Comparison of ENCODE assay signal across 8 cellular contexts in the genomic region with DNA sequence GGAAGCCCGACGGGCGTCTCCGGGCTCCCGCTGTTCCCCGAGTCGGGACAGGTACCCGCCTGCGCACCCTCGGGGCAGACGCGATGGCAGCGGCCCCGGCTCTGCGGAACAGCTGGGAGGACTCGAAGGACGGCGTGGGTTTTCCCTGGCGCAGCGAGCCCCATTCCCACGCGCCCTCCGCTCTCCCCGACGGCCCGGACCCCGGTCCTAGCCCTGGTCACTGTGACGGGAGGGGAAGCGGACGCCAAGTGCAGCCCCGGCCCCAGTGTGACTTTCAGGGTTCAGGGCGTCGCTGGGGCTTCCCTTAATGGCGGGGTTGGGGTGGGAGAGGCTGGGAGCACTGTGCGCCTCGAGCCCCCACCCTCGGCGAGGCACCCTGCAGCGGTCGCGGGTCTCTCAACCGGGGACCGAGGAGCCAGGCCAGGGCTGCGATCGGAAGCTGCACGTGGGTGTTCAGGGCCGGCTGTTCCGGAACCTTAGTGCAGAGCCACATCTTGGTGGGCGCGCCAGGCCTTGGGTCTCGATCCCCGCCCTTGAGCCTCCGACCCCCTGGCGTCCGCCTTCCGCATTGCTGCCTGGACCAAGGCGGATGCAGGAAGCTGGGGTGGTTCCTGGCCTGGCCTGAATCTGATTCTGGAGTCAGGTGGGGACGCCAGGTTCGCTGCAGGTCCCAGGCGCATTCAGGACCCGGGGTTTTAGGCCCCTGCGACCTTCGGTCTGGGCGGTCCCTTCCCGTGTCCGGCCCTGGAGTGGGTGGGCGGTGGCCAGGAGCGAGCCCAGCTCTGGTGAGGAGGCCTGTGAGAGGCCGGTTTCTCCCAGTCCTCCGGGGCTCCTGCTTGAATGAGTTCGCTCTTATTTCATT. TPM values are rescaled to one million over a fixed set of nuclear protein-coding genes. Genes with fewer than 3 reads are reported as not detected.
A peak's percentile ranks its signal among the peaks of the same experiment; 100 is the strongest.
DNase-seq lines count a peak whose midpoint lies in the region; ATAC-seq and TF ChIP-seq lines count a peak whose summit lies in the region.

No MANE protein-coding gene starts in this region.

- CTCF ChIA-PET in activated CD4-positive, alpha-beta T cell treated with anti-CD3 and anti-CD28 coated beads for 36 hours (lab: Charles Lee): interaction anchor here (0.6 to 0.7 kb wide), 3 partner anchors 14 to 141 kb away, joined by 3 to 4 read pairs (median 4); no protein-coding TSS in a partner anchor

- no peaks in the 10 kb centered on the region for H3K36me3 ChIP-seq in endodermal cell (ENCODE audit: control insufficient read depth, insufficient read depth, low read length)
- H3K36me3 ChIP-seq in osteoblast (ENCODE audit: insufficient read depth, low read length): no peaks in the 10 kb centered on the region

- intact Hi-C loops in activated CD4-positive, alpha-beta T cell treated with anti-CD3 and anti-CD28 coated beads for 36 hours (cut with DNase I, micrococcal nuclease): loop anchor here in 1 of 2 experiments (2.0 kb wide), 1 partner anchor 18 kb away; no protein-coding TSS in a partner anchor

- ATAC-seq in activated CD4-positive, alpha-beta T cell treated with anti-CD3 and anti-CD28 coated beads for 36 hours: peak; percentile 17
- no peak for ATAC-seq in GM18520 (IDR thresholded peaks at IDR 0.05; ENCODE audit: unreplicated experiment)
- ATAC-seq in HG03571 (IDR thresholded peaks at IDR 0.05; ENCODE audit: unreplicated experiment): no peak
- ATAC-seq in GM21360 (IDR thresholded peaks at IDR 0.05; ENCODE audit: unreplicated experiment): no peak

- no peak overlapping the region for H3K27ac ChIP-seq in endodermal cell (ENCODE audit: low read depth, low read length)
- H3K27ac ChIP-seq in osteoblast (ENCODE audit: low read depth, low read length): no peak overlapping the region

- H3K79me2 ChIP-seq in osteoblast (ENCODE audit: insufficient read depth, low read length): no peaks in the 10 kb centered on the region

- no peaks in the 10 kb centered on the region for H3K36me3 Mint-ChIP-seq in activated CD4-positive, alpha-beta T cell treated with anti-CD3 and anti-CD28 coated beads for 36 hours (ENCODE audit: low read depth)
- no peaks in the 10 kb centered on the region for H3K36me3 Mint-ChIP-seq in endodermal cell (ENCODE audit: low read depth)

- H3K4me2 ChIP-seq in osteoblast (ENCODE audit: insufficient read depth, low read length): no peak overlapping the region

- peak; percentile 72 for TF ChIP-seq CTCF in endodermal cell (conservative IDR thresholded peaks at IDR 0.05)
- TF ChIP-seq CTCF in osteoblast (IDR thresholded peaks at IDR 0.05; ENCODE audit: extremely low read depth, low read depth, low read length): no peak

- no peaks in the 10 kb centered on the region for H3K9me3 ChIP-seq in endodermal cell (ENCODE audit: control insufficient read depth, low read length)
- H3K9me3 ChIP-seq in osteoblast (ENCODE audit: low read depth, low read length): no peaks in the 10 kb centered on the region

- H2AFZ ChIP-seq in osteoblast (ENCODE audit: low read length): peak overlapping the region; percentile 56

- no peak overlapping the region for H3K9ac ChIP-seq in endodermal cell (ENCODE audit: extremely low read depth, low read length, poor library complexity, severe bottlenecking)

- H3K4me1 Mint-ChIP-seq in activated CD4-positive, alpha-beta T cell treated with anti-CD3 and anti-CD28 coated beads for 36 hours: peaks cover 4% of the 10 kb centered on the region
- peaks cover 9% of the 10 kb centered on the region for H3K4me1 Mint-ChIP-seq in endodermal cell

- POLR2A ChIA-PET in activated CD4-positive, alpha-beta T cell treated with anti-CD3 and anti-CD28 coated beads for 36 hours (lab: Charles Lee): interaction anchor here (0.7 kb wide), 2 partner anchors 23 to 796 kb away, joined by 3 to 4 read pairs; no protein-coding TSS in a partner anchor

- no peaks in the 10 kb centered on the region for H4K20me1 ChIP-seq in osteoblast (ENCODE audit: insufficient read depth, low read length)

- H3K4me1 ChIP-seq in endodermal cell (ENCODE audit: control insufficient read depth, insufficient read depth, low read length) (no peaks in the 10 kb centered on the region), osteoblast (ENCODE audit: insufficient read depth, low read length) (no peaks in the 10 kb centered on the region)

- H3K9me3 Mint-ChIP-seq in activated CD4-positive, alpha-beta T cell treated with anti-CD3 and anti-CD28 coated beads for 36 hours (ENCODE audit: low read depth): no peaks in the 10 kb centered on the region
- H3K9me3 Mint-ChIP-seq in endodermal cell: peaks cover 8% of the 10 kb centered on the region

- H3K4me3 ChIP-seq in endodermal cell (ENCODE audit: low read length): no peak overlapping the region
- no peak overlapping the region for H3K4me3 ChIP-seq in osteoblast (ENCODE audit: insufficient read depth, low read length)

- no peak overlapping the region for H3K27ac Mint-ChIP-seq in activated CD4-positive, alpha-beta T cell treated with anti-CD3 and anti-CD28 coated beads for 36 hours
- no peak overlapping the region for H3K27ac Mint-ChIP-seq in endodermal cell

- H3K27me3 ChIP-seq in endodermal cell (ENCODE audit: control insufficient read depth, insufficient read depth, low read length, poor library complexity, severe bottlenecking): no peaks in the 10 kb centered on the region
- no peaks in the 10 kb centered on the region for H3K27me3 ChIP-seq in osteoblast (ENCODE audit: insufficient read depth, low read length)

- H3K27me3 Mint-ChIP-seq in activated CD4-positive, alpha-beta T cell treated with anti-CD3 and anti-CD28 coated beads for 36 hours: no peaks in the 10 kb centered on the region
- H3K27me3 Mint-ChIP-seq in endodermal cell (ENCODE audit: insufficient read depth): no peaks in the 10 kb centered on the region

- H3K4me3 Mint-ChIP-seq in activated CD4-positive, alpha-beta T cell treated with anti-CD3 and anti-CD28 coated beads for 36 hours: peak overlapping the region; percentile 10
- peak overlapping the region; percentile 34 for H3K4me3 Mint-ChIP-seq in endodermal cell

- 87 to 94% methylated on average over 36 to 64 of the region's 71 CpGs for WGBS in endodermal cell (ENCODE audit: insufficient coverage in 1 of 2, insufficient read length in 1 of 2), 2 experiments

- DNase-seq in CD1c-positive myeloid dendritic cell (ENCODE audit: extremely low spot score): peak; percentile 46
- peak; percentile 64 for DNase-seq in activated CD4-positive, alpha-beta T cell treated with anti-CD3 and anti-CD28 coated beads for 36 hours
- peak; percentile 90 for DNase-seq in endodermal cell
- DNase-seq in osteoblast (ENCODE audit: insufficient read length, low spot score, missing footprints): peak; percentile 79
- no peak for DNase-seq in NCI-H526 treated with DMSO at 0.1 percent for 48 hours (lab: John Stamatoyannopoulos, UW)

RNA-seq across cellular contexts. Expression of gene LGALS7B, which starts 3.5 kb away (rescaled TPM):
- not detected for total RNA-seq in activated CD4-positive, alpha-beta T cell treated with anti-CD3 and anti-CD28 coated beads for 36 hours
- total RNA-seq in endodermal cell (not detected), osteoblast (not detected in 2 replicates)
- not detected for polyA plus RNA-seq in endodermal cell (2013, experiment 1 of 2)
- not detected for polyA plus RNA-seq in endodermal cell (2013, experiment 2 of 2)

RNA-seq across cellular contexts. Expression of gene LGALS7, which starts 19.2 kb away (rescaled TPM):
- not detected for total RNA-seq in activated CD4-positive, alpha-beta T cell treated with anti-CD3 and anti-CD28 coated beads for 36 hours
- total RNA-seq in endodermal cell: 1 to 10 TPM in 1 of 2 donors, not detected in 1; 1.8 TPM
- polyA plus RNA-seq in endodermal cell (2013, experiment 1 of 2): not detected
- not detected for polyA plus RNA-seq in endodermal cell (2013, experiment 2 of 2)
- not detected in 2 replicates for total RNA-seq in osteoblast

RNA-seq across cellular contexts. Expression of gene LGALS4, which starts 20.3 kb away (rescaled TPM):
- total RNA-seq in activated CD4-positive, alpha-beta T cell treated with anti-CD3 and anti-CD28 coated beads for 36 hours: 1 to 10 TPM in 1 of 2 experiments, under 1 TPM in 1; 0.59 to 1.1 TPM
- total RNA-seq in endodermal cell (under 1 TPM; 0.49 to 0.84 TPM), osteoblast (not detected in 2 replicates)
- 0.50 TPM for polyA plus RNA-seq in endodermal cell (2013, experiment 1 of 2)
- 0.29 TPM for polyA plus RNA-seq in endodermal cell (2013, experiment 2 of 2)

RNA-seq across cellular contexts. Expression of gene ECH1, which starts 39.1 kb away (rescaled TPM):
- total RNA-seq in activated CD4-positive, alpha-beta T cell treated with anti-CD3 and anti-CD28 coated beads for 36 hours: 100 to 1,000 TPM; 114 to 154 TPM
- total RNA-seq in endodermal cell: 100 to 1,000 TPM; 114 to 129 TPM
- polyA plus RNA-seq in endodermal cell (2013, experiment 1 of 2): 72.3 TPM
- 68.9 TPM for polyA plus RNA-seq in endodermal cell (2013, experiment 2 of 2)
- 35.1 and 36.9 TPM in 2 replicates for total RNA-seq in osteoblast

RNA-seq across cellular contexts. Expression of gene CAPN12, which starts 48.2 kb away (rescaled TPM):
- 1 to 10 TPM; 4.4 to 4.9 TPM for total RNA-seq in activated CD4-positive, alpha-beta T cell treated with anti-CD3 and anti-CD28 coated beads for 36 hours
- total RNA-seq in endodermal cell (10 to 100 TPM; 14.5 to 83.0 TPM), osteoblast (not detected in 2 replicates)
- polyA plus RNA-seq in endodermal cell (2013, experiment 1 of 2): 9.1 TPM
- 8.0 TPM for polyA plus RNA-seq in endodermal cell (2013, experiment 2 of 2)
